In genomic region chr9:130693101-130693425, GRCh38 we compare ENCODE assay signal across 8 cellular contexts. TPM values are rescaled to one million over a fixed set of nuclear protein-coding genes. Genes with fewer than 3 reads are reported as not detected.
DNase-seq lines count a peak whose midpoint lies in the region; ATAC-seq, FAIRE-seq and TF ChIP-seq lines count a peak whose summit lies in the region.

No MANE protein-coding gene starts in this region.

- peak overlapping the region; percentile 91 for H2AFZ ChIP-seq in GM12878 (ENCODE audit: control insufficient read depth, low read depth, low read length)

- ATAC-seq in GM12878 (no peak; the same call in 2 of the 3 replicates), memory B cell (ENCODE audit: low read depth) (no peak), upper lobe of right lung (no peak)

- H3K9ac ChIP-seq in GM12878 (ENCODE audit: control insufficient read depth, insufficient read depth, low read length) = peak overlapping the region; percentile 59

- H3K4me3 ChIP-seq in GM12878 = peak overlapping the region; percentile 53
- peak overlapping the region; percentile 67 for H3K4me3 ChIP-seq in upper lobe of right lung

- RAD21 ChIA-PET in GM12878 (lab: Charles Lee; ENCODE audit: unreplicated experiment) = interaction anchor here (0.6 to 1.2 kb wide), 8 partner anchors 8 to 645 kb away, joined by 3 to 5 read pairs (median 4); no protein-coding TSS in a partner anchor

- no peak for TF ChIP-seq EP300 in GM12878 (IDR thresholded peaks at IDR 0.05; ENCODE audit: borderline replicate concordance in 1 of 2, control insufficient read depth in 1 of 2, low read depth in 2 of 2, low read length in 2 of 2)

- H3K4me1 ChIP-seq in GM12878 (ENCODE audit: control insufficient read depth, insufficient read depth, low read length) (peaks cover 7% of the 10 kb centered on the region), upper lobe of right lung (peaks cover 17% of the 10 kb centered on the region)

- no peaks in the 10 kb centered on the region for H4K20me1 ChIP-seq in GM12878 (ENCODE audit: control insufficient read depth, insufficient read depth)

- H3K27ac Mint-ChIP-seq in activated naive CD4-positive, alpha-beta T cell treated with anti-CD3 and anti-CD28 coated beads for 36 hours = peak overlapping the region; percentile 86
- H3K27ac Mint-ChIP-seq in memory B cell = peak overlapping the region; percentile 91

- WGBS in GM12878 (ENCODE audit: insufficient coverage, insufficient replicate concordance, low lambda C conversion rate, missing lambda C conversion rate) = 13% methylated on average over 8 of the region's 8 CpGs

- POLR2A ChIA-PET in GM12878 (lab: Charles Lee) = interaction anchor here (0.6 to 1.4 kb wide), 8 partner anchors 11 to 1661 kb away, joined by 3 to 7 read pairs (median 4); partner anchors contain the start of genes FUBP3 and SETX

- H3K27ac ChIP-seq in GM12878 (ENCODE audit: control insufficient read depth, insufficient read depth) = peak overlapping the region; percentile 21; the same call in 1 of the 2 replicates
- H3K27ac ChIP-seq in upper lobe of right lung = peak overlapping the region; percentile 52

- intact Hi-C loops in activated naive CD4-positive, alpha-beta T cell treated with anti-CD3 and anti-CD28 coated beads for 36 hours (cut with micrococcal nuclease) = loop anchor here (1.0 to 5.0 kb wide), 5 partner anchors 11 to 856 kb away; partner anchors contain the start of genes C9orf78, FUBP3, NUP214 and USP20
- intact Hi-C loops in GM12878 (cut with micrococcal nuclease; ENCODE audit: unreplicated experiment) = no loop called here
- intact Hi-C loops in upper lobe of right lung (cut with DNase I) = no loop called here

- H3K36me3 Mint-ChIP-seq in activated naive CD4-positive, alpha-beta T cell treated with anti-CD3 and anti-CD28 coated beads for 36 hours (ENCODE audit: low read depth) = peaks cover 27% of the 10 kb centered on the region
- peaks cover 18% of the 10 kb centered on the region for H3K36me3 Mint-ChIP-seq in memory B cell

- H3K79me2 ChIP-seq in GM12878 (ENCODE audit: control insufficient read depth, insufficient read depth, low read length) = peaks cover 37% of the 10 kb centered on the region

- H3K36me3 ChIP-seq in GM12878 (ENCODE audit: control insufficient read depth in 2 of 2, insufficient read depth in 2 of 2, low read length in 1 of 2) (peaks cover 0 to 12% of the 10 kb centered on the region in 2 experiments), upper lobe of right lung (peaks cover 24% of the 10 kb centered on the region)

- in situ Hi-C loops in GM12878 (cut with MboI) = no loop called here

- FAIRE-seq in GM12878 (lab: Jason Lieb, UNC) = no peak

- no peak for DNase-seq in activated naive CD4-positive, alpha-beta T cell treated with anti-CD3 and anti-CD28 coated beads for 36 hours
- DNase-seq in activated naive CD4-positive, alpha-beta T cell (lab: John Stamatoyannopoulos, UW) = no peak
- no peak for DNase-seq in GM12878 (ENCODE audit: low read depth, low spot score)
- DNase-seq in memory B cell (ENCODE audit: low spot score in 2 of 2) = no peak
- DNase-seq in upper lobe of right lung = no peak
- DNase-seq in glomerular visceral epithelial cell (ENCODE audit: extremely low spot score) = no peak
- DNase-seq in stimulated activated CD8-positive, alpha-beta memory T cell treated with anti-CD3 and anti-CD28 coated beads, Interleukin-4, amount 100 ng/mL, for 48 hours = no peak
- DNase-seq in NCI-H2029 (lab: John Stamatoyannopoulos, UW) = no peak

- H3K27me3 ChIP-seq in GM12878 (replicated peaks in 1 of 2; ENCODE audit: control insufficient read depth in 2 of 2, insufficient read depth in 2 of 2, low read length in 1 of 2) = no peaks in the 10 kb centered on the region
- H3K27me3 ChIP-seq in upper lobe of right lung = no peaks in the 10 kb centered on the region

- TSS peak; percentile 93 for BruUV-seq in GM12878 (replicated peaks; lab: Mats Ljungman, UMichigan)

- H3K4me3 Mint-ChIP-seq in activated naive CD4-positive, alpha-beta T cell treated with anti-CD3 and anti-CD28 coated beads for 36 hours = peak overlapping the region; percentile 90
- peak overlapping the region; percentile 99 for H3K4me3 Mint-ChIP-seq in memory B cell

- no peak for TF ChIP-seq RAD21 in GM12878 (IDR thresholded peaks at IDR 0.05; ENCODE audit: insufficient read depth, low read depth, low read length)

- TF ChIP-seq POLR2A in GM12878 (IDR thresholded peaks at IDR 0.05; ENCODE audit: low read depth, low read length) = no peak

- TF ChIP-seq CTCF in GM12878 (IDR thresholded peaks at IDR 0.05 in 2 of 3, conservative IDR thresholded peaks at IDR 0.05 in 1 of 3; ENCODE audit: control insufficient read depth in 2 of 3, extremely low read depth in 1 of 3, insufficient read depth in 1 of 3, low read depth in 3 of 3, low read length in 3 of 3) = no peak
- TF ChIP-seq CTCF in upper lobe of right lung (IDR thresholded peaks at IDR 0.05) = no peak

- CTCF ChIA-PET in activated naive CD4-positive, alpha-beta T cell treated with anti-CD3 and anti-CD28 coated beads for 36 hours (lab: Charles Lee) = interaction anchor here (0.6 to 2.3 kb wide), 7 partner anchors 8 to 649 kb away, joined by 3 to 21 read pairs (median 8); no protein-coding TSS in a partner anchor
- CTCF ChIA-PET in GM12878 (lab: Yijun Ruan, JAX) = interaction anchor here (0.5 to 5.1 kb wide), 9 partner anchors 7 to 177 kb away, joined by 3 to 47 read pairs (median 7); no protein-coding TSS in a partner anchor

- no peaks in the 10 kb centered on the region for H3K9me3 Mint-ChIP-seq in activated naive CD4-positive, alpha-beta T cell treated with anti-CD3 and anti-CD28 coated beads for 36 hours
- no peaks in the 10 kb centered on the region for H3K9me3 Mint-ChIP-seq in memory B cell

- H3K27me3 Mint-ChIP-seq in activated naive CD4-positive, alpha-beta T cell treated with anti-CD3 and anti-CD28 coated beads for 36 hours (ENCODE audit: low read depth) = no peaks in the 10 kb centered on the region
- no peaks in the 10 kb centered on the region for H3K27me3 Mint-ChIP-seq in memory B cell

- SMC1A ChIA-PET in GM12878 (lab: Charles Lee; ENCODE audit: uncharacterized antibody, unreplicated experiment) = interaction anchor here (1.0 to 1.5 kb wide), 5 partner anchors 11 to 177 kb away, joined by 3 to 6 read pairs (median 3); partner anchors contain the start of gene FUBP3

- peak overlapping the region; percentile 95 for H3K4me2 ChIP-seq in GM12878 (ENCODE audit: control insufficient read depth, insufficient read depth)

- peaks cover 41% of the 10 kb centered on the region for H3K4me1 Mint-ChIP-seq in activated naive CD4-positive, alpha-beta T cell treated with anti-CD3 and anti-CD28 coated beads for 36 hours (ENCODE audit: low read depth)
- peaks cover 20% of the 10 kb centered on the region for H3K4me1 Mint-ChIP-seq in memory B cell

- H3K9me3 ChIP-seq in GM12878 (replicated peaks; ENCODE audit: control insufficient read depth, insufficient read depth, low read length) (no peaks in the 10 kb centered on the region), upper lobe of right lung (no peaks in the 10 kb centered on the region)

TF ChIP-seq in GM12878, 131 proteins besides CTCF, POLR2A, EP300 and RAD21:
- TF ChIP-seq SMAD1 (IDR thresholded peaks at IDR 0.05; ENCODE audit: low read depth, partially characterized antibody) (no peak), ZBED1 (IDR thresholded peaks at IDR 0.05; ENCODE audit: borderline replicate concordance) (peak; percentile 32; the same call in 1 of the 2 replicates)

RNA-seq across cellular contexts. Expression of gene EXOSC2, which starts 0.5 kb away (rescaled TPM):
- 10 to 100 TPM; 70.1 to 72.6 TPM for total RNA-seq in activated naive CD4-positive, alpha-beta T cell treated with anti-CD3 and anti-CD28 coated beads for 36 hours
- 67.3 and 73.2 TPM in 2 replicates for total RNA-seq in GM12878 (2013; cell fraction: nucleolus; rRNA removed)
- total RNA-seq in GM12878 (2014; rRNA removed) (39.3 and 42.9 TPM in 2 replicates), GM12878 (2014; rRNA removed; fragmentation: Illumina TruSeq; extraction: Trizol) (51.7 and 55.0 TPM in 2 replicates), GM12878 (2021) (45.6 and 53.2 TPM in 2 replicates), upper lobe of right lung (23.0 TPM)
- polyA plus RNA-seq in GM12878 (2011; ENCODE audit: low read depth) = 26.7 TPM
- polyA plus RNA-seq in GM12878 (2011; rRNA removed) (47.3 and 54.1 TPM in 2 replicates), GM12878 (2014; fragmentation: Illumina TruSeq; extraction: Trizol) (52.0 and 64.1 TPM in 2 replicates), GM12878 (2014; fragmentation: Nextera tagmentation; extraction: Ambion mirVana) (10 to 100 TPM; 26.3 to 48.8 TPM), GM12878 (2014; rRNA removed) (41.6 and 42.6 TPM in 2 replicates), GM12878 (2016; fragmentation: Nextera tagmentation; extraction: Ambion mirVana) (10 to 100 TPM; 46.6 to 51.7 TPM)
- polyA plus RNA-seq in GM12878 (2011; cell fraction: cytosol; rRNA removed) = 40.4 and 42.3 TPM in 2 replicates
- polyA plus RNA-seq in GM12878 (2011; cell fraction: nucleus; rRNA removed) = 37.6 and 43.1 TPM in 2 replicates
- 23.0 and 23.9 TPM in 2 replicates for polyA plus RNA-seq in GM12878 (2012)
- 56.5 and 59.0 TPM in 2 replicates for polyA minus RNA-seq in GM12878 (2011; rRNA and poly(A)+ RNA removed)
- 11.1 and 20.9 TPM in 2 replicates for polyA minus RNA-seq in GM12878 (2011; cell fraction: cytosol; rRNA and poly(A)+ RNA removed)
- polyA minus RNA-seq in GM12878 (2011; cell fraction: nucleus; rRNA and poly(A)+ RNA removed) = 17.5 and 31.8 TPM in 2 replicates

RNA-seq across cellular contexts. Expression of gene PRDM12, which starts 28.7 kb away (rescaled TPM):
- not detected for total RNA-seq in activated naive CD4-positive, alpha-beta T cell treated with anti-CD3 and anti-CD28 coated beads for 36 hours
- total RNA-seq in GM12878 (2013; cell fraction: nucleolus; rRNA removed) = not detected in 2 replicates
- total RNA-seq in GM12878 (2014; rRNA removed) = not detected in 2 replicates
- not detected in 2 replicates for total RNA-seq in GM12878 (2014; rRNA removed; fragmentation: Illumina TruSeq; extraction: Trizol)
- not detected in 2 replicates for total RNA-seq in GM12878 (2021)
- not detected for polyA plus RNA-seq in GM12878 (2011; ENCODE audit: low read depth)
- polyA plus RNA-seq in GM12878 (2011; rRNA removed) = not detected in 2 replicates
- not detected in 2 replicates for polyA plus RNA-seq in GM12878 (2011; cell fraction: cytosol; rRNA removed)
- polyA plus RNA-seq in GM12878 (2011; cell fraction: nucleus; rRNA removed) = 0.04 TPM in 1 of 2 replicates, not detected in the other
- polyA plus RNA-seq in GM12878 (2012) = not detected in 2 replicates
- polyA plus RNA-seq in GM12878 (2014; fragmentation: Illumina TruSeq; extraction: Trizol) = not detected in 2 replicates
- polyA plus RNA-seq in GM12878 (2014; fragmentation: Nextera tagmentation; extraction: Ambion mirVana) = not detected
- polyA plus RNA-seq in GM12878 (2014; rRNA removed) = not detected in 2 replicates
- not detected for polyA plus RNA-seq in GM12878 (2016; fragmentation: Nextera tagmentation; extraction: Ambion mirVana)
- not detected in 2 replicates for polyA minus RNA-seq in GM12878 (2011; rRNA and poly(A)+ RNA removed)
- polyA minus RNA-seq in GM12878 (2011; cell fraction: cytosol; rRNA and poly(A)+ RNA removed) = not detected in 2 replicates
- not detected in 2 replicates for polyA minus RNA-seq in GM12878 (2011; cell fraction: nucleus; rRNA and poly(A)+ RNA removed)
- total RNA-seq in upper lobe of right lung = not detected
